22 cellular contexts compared by ENCODE assay signal in the genomic region with DNA sequence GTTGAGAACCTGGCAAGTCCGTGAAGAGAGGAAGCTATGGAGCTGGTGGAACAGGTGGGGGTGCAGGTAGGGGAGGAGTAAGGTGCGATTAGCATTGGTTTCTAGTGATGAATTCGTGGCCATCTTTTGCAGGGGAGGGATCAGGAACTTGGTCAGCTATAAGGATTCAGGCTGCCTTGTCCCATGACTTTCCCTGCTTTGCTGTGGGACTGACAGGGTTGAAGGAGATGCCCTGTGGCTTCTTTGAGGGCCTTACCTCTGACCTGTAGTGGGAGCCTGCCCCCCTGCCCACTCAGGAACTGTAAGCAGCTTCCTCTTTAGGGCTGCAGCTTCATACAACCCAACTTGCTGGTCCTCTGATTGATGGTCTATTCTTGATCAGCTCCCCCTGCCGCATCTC.
"Had no signal": no experiment of that assay in that cellular context is flagged by ENCODE, and none has a peak within 500 bp of the region (broad histone marks: within the 10 kb centered on the region; RNA-seq: fewer than 3 reads in every experiment).

No MANE protein-coding gene starts in this region.

- H3K9me3 Mint-ChIP-seq: dendritic cell treated with granulocyte-macrophage colony-stimulating factor and Interleukin-4, amounts not matched to agents 40 ng/mL and 50 ng/mL, for 4 days had no signal

- H3K4me1 ChIP-seq: colonic mucosa, lower lobe of right lung had no signal

- H3K4me3 ChIP-seq: colonic mucosa, esophagus squamous epithelium, gastrocnemius medialis, heart right ventricle, left lung, lower lobe of right lung, mucosa of descending colon had no signal

- H3K36me3 Mint-ChIP-seq: mesothelial cell of epicardium had no signal

- H3K4me3 Mint-ChIP-seq: dendritic cell treated with granulocyte-macrophage colony-stimulating factor and Interleukin-4, amounts not matched to agents 40 ng/mL and 50 ng/mL, for 4 days; mesothelial cell of epicardium had no signal

- H3K9me3 ChIP-seq: colonic mucosa, esophagus squamous epithelium, gastrocnemius medialis, left lung, lower lobe of right lung, mucosa of descending colon had no signal

- ATAC-seq: esophagus mucosa, gastrocnemius medialis, heart right ventricle, left cardiac atrium, left lung, left ventricle myocardium superior, lower lobe of right lung, mucosa of descending colon had no signal

- H3K27ac ChIP-seq: colonic mucosa, epithelial cell of prostate, esophagus squamous epithelium, gastrocnemius medialis, heart right ventricle, left lung, lower lobe of right lung had no signal

- H3K27ac Mint-ChIP-seq: dendritic cell treated with granulocyte-macrophage colony-stimulating factor and Interleukin-4, amounts not matched to agents 40 ng/mL and 50 ng/mL, for 4 days; mesothelial cell of epicardium had no signal

- H3K36me3 ChIP-seq: colonic mucosa, esophagus squamous epithelium, gastrocnemius medialis, heart right ventricle, left lung, lower lobe of right lung had no signal

- DNase-seq: colonic mucosa; cortex of kidney; effector CD4-positive, alpha-beta T cell; effector memory CD4-positive, alpha-beta T cell; erythroblast; esophagus squamous epithelium; foreskin fibroblast; foreskin melanocyte; gastrocnemius medialis; glutamatergic neuron; heart right ventricle; hippocampal formation; left cardiac atrium; left lung; left ventricle myocardium superior; lower lobe of right lung; mesenchymal stem cell; mucosa of descending colon had no signal

- H3K27me3 ChIP-seq: colonic mucosa, heart right ventricle, left lung had no signal
